8 cellular contexts compared by ENCODE assay signal in the genomic region with DNA sequence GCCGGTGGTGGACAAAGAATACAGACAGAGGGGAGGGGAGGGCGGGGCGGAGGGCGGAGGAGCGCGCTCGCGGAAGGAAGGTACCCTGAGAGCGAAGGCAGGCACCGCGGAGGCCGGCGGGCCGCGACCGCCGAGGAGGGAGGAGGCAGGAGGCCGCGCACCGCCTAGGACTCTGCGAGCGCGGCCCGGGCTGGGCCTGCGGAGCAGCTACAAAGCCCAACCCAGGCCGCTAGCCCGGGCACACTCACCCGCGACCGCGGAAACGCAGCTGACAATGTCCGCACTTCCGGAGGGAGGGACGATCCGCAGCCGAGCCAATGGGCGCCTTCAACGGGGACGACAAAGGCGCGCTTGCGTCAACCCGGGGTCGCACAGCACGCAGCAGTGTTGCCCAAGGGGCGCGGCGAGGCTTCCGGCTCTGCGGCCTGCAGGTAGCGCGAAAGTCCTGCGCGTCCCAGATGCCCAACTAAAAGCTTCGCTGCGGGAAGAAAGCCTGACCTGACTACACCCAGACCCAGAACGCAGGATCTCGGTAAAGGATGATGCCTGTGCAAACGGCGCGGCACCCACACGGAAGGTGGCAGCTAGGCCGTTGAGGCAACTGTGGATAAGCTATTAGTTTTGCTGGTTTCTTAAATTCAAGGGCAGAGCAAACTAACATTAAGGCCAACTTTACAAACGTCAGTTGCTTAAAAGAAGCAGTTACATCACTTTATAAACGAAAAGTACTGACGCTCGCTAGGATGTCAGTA. TPM values are rescaled to one million over a fixed set of nuclear protein-coding genes. Genes with fewer than 3 reads are reported as not detected.
A peak's percentile ranks its signal among the peaks of the same experiment; 100 is the strongest.
DNase-seq lines count a peak whose midpoint lies in the region; ATAC-seq and TF ChIP-seq lines count a peak whose summit lies in the region.

A gene (minus strand): TSS at position 276 of the 752 bp plus-strand sequence. CDS start 3,486 bp downstream, outside the sequence.

- no peak for TF ChIP-seq CTCF in C4-2B (conservative IDR thresholded peaks at IDR 0.05)
- TF ChIP-seq CTCF in right lobe of liver (IDR thresholded peaks at IDR 0.05) = no peak

- H3K9me3 ChIP-seq in right lobe of liver = no peaks in the 10 kb centered on the region

- peaks cover 0 to 55% (median 18%) of the 10 kb centered on the region in 4 donors for H3K36me3 ChIP-seq in right lobe of liver

- ATAC-seq in GM19395 (IDR thresholded peaks at IDR 0.05; ENCODE audit: unreplicated experiment) = peak; percentile 91
- peak; percentile 86 for ATAC-seq in HG03565 (IDR thresholded peaks at IDR 0.05; ENCODE audit: unreplicated experiment)
- ATAC-seq in right lobe of liver = peak; percentile 93 to 98 (median 96)

- 15% methylated on average over 15 of the region's 68 CpGs for WGBS in right lobe of liver (ENCODE audit: insufficient coverage, low coverage, low lambda C conversion rate, missing lambda C conversion rate)

- DNase-seq in NCI-H774 (lab: John Stamatoyannopoulos, UW) = peak; percentile 88
- peak; percentile 86 to 87 for DNase-seq in activated CD4-positive, alpha-beta T cell treated with anti-CD3 and anti-CD28 coated beads, Interleukin-2, amount 50 U/mL, for 4 hours
- DNase-seq in dermis microvascular lymphatic vessel endothelial cell (ENCODE audit: low read depth in 2 of 2) = peak; percentile 85 to 93
- DNase-seq in right lobe of liver = peak; percentile 97
- peak; percentile 89 to 93 for DNase-seq in stimulated activated CD4-positive, alpha-beta T cell treated with anti-CD3 and anti-CD28 coated beads, Interleukin-4, amount 100 ng/mL, for 4 hours

- H3K4me3 ChIP-seq in right lobe of liver = peak within 1 kb of the TSS; percentile 62 to 70 (median 64)

- no peaks in the 10 kb centered on the region for H3K27me3 ChIP-seq in right lobe of liver

- intact Hi-C loops in right lobe of liver (cut with DNase I) = no loop called here

- TF ChIP-seq POLR2A in right lobe of liver (IDR thresholded peaks at IDR 0.05) = peak; percentile 97

- H3K27ac ChIP-seq in C4-2B = peak within 1 kb of the TSS; percentile 85
- peak within 1 kb of the TSS; percentile 78 to 88 (median 87) for H3K27ac ChIP-seq in right lobe of liver

- peaks cover 0 to 35% (median 8%) of the 10 kb centered on the region in 4 donors for H3K4me1 ChIP-seq in right lobe of liver

RNA-seq across cellular contexts. Expression of the gene that starts here (rescaled TPM):
- total RNA-seq in dermis microvascular lymphatic vessel endothelial cell (6.7 and 10.0 TPM in 2 replicates), right lobe of liver (10 to 100 TPM; 24.8 to 41.1 (median 31.1) TPM)

Comparison
In these comparisons a context has a peak if more than half of its experiments do, and no peak if none do; other contexts are left out.
1. Peak in every context shown above with its lines: DNase-seq, ATAC-seq, H3K4me3 ChIP-seq and H3K27ac ChIP-seq.